Comparison of ENCODE assay signal across 22 cellular contexts in genomic region chr14:31297112-31297511, GRCh38.
"Had no signal": no experiment of that assay in that cellular context is flagged by ENCODE, and none has a peak within 500 bp of the region (broad histone marks: within the 10 kb centered on the region; RNA-seq: fewer than 3 reads in every experiment).

No MANE protein-coding gene starts in this region.

- H3K4me1 Mint-ChIP-seq: naive thymus-derived CD4-positive, alpha-beta T cell; stimulated activated naive B cell treated with anti-CD40 and anti-IgM and Interleukin-4, amounts not matched to agents 10 μg/mL and 1 μg/mL and 100 μg/mL, for 72 hours; stimulated activated naive CD8-positive, alpha-beta T cell treated with anti-CD3 and anti-CD28 coated beads, Interleukin-15, amount 100 ng/mL, for 72 hours had no signal

- FAIRE-seq: endometrium, frontal cortex had no signal

- ATAC-seq: esophagus mucosa; heart left ventricle; left colon; naive thymus-derived CD4-positive, alpha-beta T cell; sciatic nerve; stimulated activated naive B cell treated with anti-CD40 and anti-IgM and Interleukin-4, amounts not matched to agents 10 μg/mL and 1 μg/mL and 100 μg/mL, for 72 hours; stimulated activated naive CD8-positive, alpha-beta T cell treated with anti-CD3 and anti-CD28 coated beads, Interleukin-15, amount 100 ng/mL, for 72 hours had no signal

- H3K27me3 Mint-ChIP-seq: naive thymus-derived CD4-positive, alpha-beta T cell; stimulated activated naive B cell treated with anti-CD40 and anti-IgM and Interleukin-4, amounts not matched to agents 10 μg/mL and 1 μg/mL and 100 μg/mL, for 72 hours; stimulated activated naive CD8-positive, alpha-beta T cell treated with anti-CD3 and anti-CD28 coated beads, Interleukin-15, amount 100 ng/mL, for 72 hours had no signal

- H3K27me3 ChIP-seq: dorsolateral prefrontal cortex, heart left ventricle, neutrophil, spleen, testis had no signal

- H3K4me1 ChIP-seq: heart left ventricle, spleen, testis had no signal

- H3K9me3 ChIP-seq: heart left ventricle, neutrophil, psoas muscle, spleen, testis had no signal

- H3K27ac Mint-ChIP-seq: naive thymus-derived CD4-positive, alpha-beta T cell; stimulated activated naive B cell treated with anti-CD40 and anti-IgM and Interleukin-4, amounts not matched to agents 10 μg/mL and 1 μg/mL and 100 μg/mL, for 72 hours; stimulated activated naive CD8-positive, alpha-beta T cell treated with anti-CD3 and anti-CD28 coated beads, Interleukin-15, amount 100 ng/mL, for 72 hours had no signal

- H3K4me3 ChIP-seq: dorsolateral prefrontal cortex, heart left ventricle, psoas muscle, spleen, testis had no signal

- H3K9me3 Mint-ChIP-seq: naive thymus-derived CD4-positive, alpha-beta T cell; stimulated activated naive B cell treated with anti-CD40 and anti-IgM and Interleukin-4, amounts not matched to agents 10 μg/mL and 1 μg/mL and 100 μg/mL, for 72 hours; stimulated activated naive CD8-positive, alpha-beta T cell treated with anti-CD3 and anti-CD28 coated beads, Interleukin-15, amount 100 ng/mL, for 72 hours had no signal

- H3K4me3 Mint-ChIP-seq: naive thymus-derived CD4-positive, alpha-beta T cell; stimulated activated naive B cell treated with anti-CD40 and anti-IgM and Interleukin-4, amounts not matched to agents 10 μg/mL and 1 μg/mL and 100 μg/mL, for 72 hours; stimulated activated naive CD8-positive, alpha-beta T cell treated with anti-CD3 and anti-CD28 coated beads, Interleukin-15, amount 100 ng/mL, for 72 hours had no signal

- H3K27ac ChIP-seq: dorsolateral prefrontal cortex, heart left ventricle, neutrophil, psoas muscle, spleen, testis had no signal

- DNase-seq: cortex of kidney; dorsolateral prefrontal cortex; effector CD8-positive, alpha-beta T cell; heart left ventricle; hippocampal formation; left colon; naive thymus-derived CD4-positive, alpha-beta T cell; psoas muscle; retina; spleen; stimulated activated CD4-positive, alpha-beta T cell treated with anti-CD3 and anti-CD28 coated beads, Interleukin-15, amount 100 ng/mL, for 24 hours; stimulated activated CD4-positive, alpha-beta T cell treated with anti-CD3 and anti-CD28 coated beads, Interleukin-1b, Interleukin-23, amount 100 ng/mL, for 48 hours; stimulated activated CD4-positive, alpha-beta T cell treated with anti-CD3 and anti-CD28 coated beads, Interleukin-4, amount 100 ng/mL, for 24 hours; stimulated activated naive B cell treated with anti-CD40 and anti-IgM and Interleukin-4, amounts not matched to agents 10 μg/mL and 1 μg/mL and 100 μg/mL, for 72 hours; stimulated activated naive CD8-positive, alpha-beta T cell treated with anti-CD3 and anti-CD28 coated beads, Interleukin-15, amount 100 ng/mL, for 72 hours; testis; trophoblast cell had no signal
